ENCODE assay signal across 1 cellular context in genomic region chr10:13973742-13974141, GRCh38.
TF ChIP-seq lines count a peak whose summit lies in the region.

No MANE protein-coding gene starts in this region.

TF ChIP-seq in HEK293, 187 proteins besides CTCF, POLR2A, EP300 and RAD21 (continued from another document and continues in another):
- TF ChIP-seq ZNF785 (tag by site-specific recombination; IDR thresholded peaks at IDR 0.05) (no peak), ZSCAN30 (tag by site-specific recombination; IDR thresholded peaks at IDR 0.05) (no peak), TRIM28 (IDR thresholded peaks at IDR 0.05; ENCODE audit: borderline replicate concordance, low read length) (no peak), ZNF24 (tag by site-specific recombination; IDR thresholded peaks at IDR 0.05) (no peak), ZNF747 (tag by site-specific recombination; IDR thresholded peaks at IDR 0.05) (no peak), ZNF292 (tag by site-specific recombination; IDR thresholded peaks at IDR 0.05; ENCODE audit: borderline replicate concordance, low read depth) (no peak), ZNF138 (tag by site-specific recombination; IDR thresholded peaks at IDR 0.05; ENCODE audit: borderline replicate concordance) (no peak), MYNN (tag by site-specific recombination; IDR thresholded peaks at IDR 0.05; ENCODE audit: borderline replicate concordance) (no peak), SP7 (tag by site-specific recombination; IDR thresholded peaks at IDR 0.05) (peak; percentile 92), ZNF596 (tag by site-specific recombination; IDR thresholded peaks at IDR 0.05) (no peak), BCL11A (tag by site-specific recombination; IDR thresholded peaks at IDR 0.05; ENCODE audit: low read depth) (no peak), ZNF426 (tag by site-specific recombination; IDR thresholded peaks at IDR 0.05) (no peak), ZNF280D (tag by site-specific recombination; IDR thresholded peaks at IDR 0.05) (no peak), GFI1B (tag by site-specific recombination; IDR thresholded peaks at IDR 0.05) (no peak), ZNF366 (tag by site-specific recombination; conservative IDR thresholded peaks at IDR 0.05) (peak; percentile 4; the same call in 1 of the 2 replicates), ZNF792 (tag by site-specific recombination; IDR thresholded peaks at IDR 0.05) (no peak), ELK4 (IDR thresholded peaks at IDR 0.05; ENCODE audit: borderline replicate concordance, low read depth, low read length) (no peak), ZNF549 (tag by site-specific recombination; IDR thresholded peaks at IDR 0.05) (no peak), ZNF16 (tag by site-specific recombination; IDR thresholded peaks at IDR 0.05; ENCODE audit: low read depth) (no peak), ZNF175 (tag by site-specific recombination; IDR thresholded peaks at IDR 0.05) (no peak), ZBTB48 (tag by site-specific recombination; IDR thresholded peaks at IDR 0.05) (no peak), GLIS2 (tag by site-specific recombination; IDR thresholded peaks at IDR 0.05) (no peak), KLF17 (tag by site-specific recombination; IDR thresholded peaks at IDR 0.05) (no peak), ZBTB44 (tag by site-specific recombination; IDR thresholded peaks at IDR 0.05) (no peak), ZNF362 (tag by site-specific recombination; IDR thresholded peaks at IDR 0.05) (0 out of 2 replicates have a peak, but pooled peaks have one; percentile 50), ZNF473 (tag by site-specific recombination; IDR thresholded peaks at IDR 0.05) (no peak), ZNF76 (tag by site-specific recombination; IDR thresholded peaks at IDR 0.05; ENCODE audit: borderline replicate concordance, low read depth) (no peak), ATF2 (tag by site-specific recombination; IDR thresholded peaks at IDR 0.05; ENCODE audit: low read depth) (no peak), SALL2 (tag by site-specific recombination; IDR thresholded peaks at IDR 0.05; ENCODE audit: borderline replicate concordance) (no peak), ZEB2 (tag by site-specific recombination; IDR thresholded peaks at IDR 0.05) (0 out of 2 replicates have a peak, but pooled peaks have one; percentile 26), WT1 (tag by site-specific recombination; IDR thresholded peaks at IDR 0.05) (no peak), ZNF404 (tag by site-specific recombination; IDR thresholded peaks at IDR 0.05) (no peak), MZF1 (tag by site-specific recombination; IDR thresholded peaks at IDR 0.05; ENCODE audit: borderline replicate concordance) (no peak), ZNF561 (tag by site-specific recombination; IDR thresholded peaks at IDR 0.05; ENCODE audit: borderline replicate concordance) (no peak), ZNF433 (tag by site-specific recombination; IDR thresholded peaks at IDR 0.05; ENCODE audit: low read depth) (no peak), ZNF202 (tag by site-specific recombination; IDR thresholded peaks at IDR 0.05; ENCODE audit: borderline replicate concordance) (no peak), ZNF280C (tag by site-specific recombination; IDR thresholded peaks at IDR 0.05) (no peak)
- TF ChIP-seq, protein P1, sequence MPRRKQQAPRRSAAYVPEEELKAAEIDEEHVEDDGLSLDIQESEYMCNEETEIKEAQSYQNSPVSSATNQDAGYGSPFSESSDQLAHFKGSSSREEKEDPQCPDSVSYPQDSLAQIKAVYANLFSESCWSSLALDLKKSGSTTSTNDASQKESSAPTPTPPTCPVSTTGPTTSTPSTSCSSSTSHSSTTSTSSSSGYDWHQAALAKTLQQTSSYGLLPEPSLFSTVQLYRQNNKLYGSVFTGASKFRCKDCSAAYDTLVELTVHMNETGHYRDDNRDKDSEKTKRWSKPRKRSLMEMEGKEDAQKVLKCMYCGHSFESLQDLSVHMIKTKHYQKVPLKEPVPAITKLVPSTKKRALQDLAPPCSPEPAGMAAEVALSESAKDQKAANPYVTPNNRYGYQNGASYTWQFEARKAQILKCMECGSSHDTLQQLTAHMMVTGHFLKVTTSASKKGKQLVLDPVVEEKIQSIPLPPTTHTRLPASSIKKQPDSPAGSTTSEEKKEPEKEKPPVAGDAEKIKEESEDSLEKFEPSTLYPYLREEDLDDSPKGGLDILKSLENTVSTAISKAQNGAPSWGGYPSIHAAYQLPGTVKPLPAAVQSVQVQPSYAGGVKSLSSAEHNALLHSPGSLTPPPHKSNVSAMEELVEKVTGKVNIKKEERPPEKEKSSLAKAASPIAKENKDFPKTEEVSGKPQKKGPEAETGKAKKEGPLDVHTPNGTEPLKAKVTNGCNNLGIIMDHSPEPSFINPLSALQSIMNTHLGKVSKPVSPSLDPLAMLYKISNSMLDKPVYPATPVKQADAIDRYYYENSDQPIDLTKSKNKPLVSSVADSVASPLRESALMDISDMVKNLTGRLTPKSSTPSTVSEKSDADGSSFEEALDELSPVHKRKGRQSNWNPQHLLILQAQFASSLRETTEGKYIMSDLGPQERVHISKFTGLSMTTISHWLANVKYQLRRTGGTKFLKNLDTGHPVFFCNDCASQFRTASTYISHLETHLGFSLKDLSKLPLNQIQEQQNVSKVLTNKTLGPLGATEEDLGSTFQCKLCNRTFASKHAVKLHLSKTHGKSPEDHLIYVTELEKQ (tag by site-specific recombination; IDR thresholded peaks at IDR 0.05; ENCODE audit: borderline replicate concordance) = no peak
- TF ChIP-seq, protein P2, sequence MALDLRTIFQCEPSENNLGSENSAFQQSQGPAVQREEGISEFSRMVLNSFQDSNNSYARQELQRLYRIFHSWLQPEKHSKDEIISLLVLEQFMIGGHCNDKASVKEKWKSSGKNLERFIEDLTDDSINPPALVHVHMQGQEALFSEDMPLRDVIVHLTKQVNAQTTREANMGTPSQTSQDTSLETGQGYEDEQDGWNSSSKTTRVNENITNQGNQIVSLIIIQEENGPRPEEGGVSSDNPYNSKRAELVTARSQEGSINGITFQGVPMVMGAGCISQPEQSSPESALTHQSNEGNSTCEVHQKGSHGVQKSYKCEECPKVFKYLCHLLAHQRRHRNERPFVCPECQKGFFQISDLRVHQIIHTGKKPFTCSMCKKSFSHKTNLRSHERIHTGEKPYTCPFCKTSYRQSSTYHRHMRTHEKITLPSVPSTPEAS (tag by site-specific recombination; IDR thresholded peaks at IDR 0.05) = peak; percentile 56; the same call in 1 of the 2 replicates
- TF ChIP-seq, protein P3, sequence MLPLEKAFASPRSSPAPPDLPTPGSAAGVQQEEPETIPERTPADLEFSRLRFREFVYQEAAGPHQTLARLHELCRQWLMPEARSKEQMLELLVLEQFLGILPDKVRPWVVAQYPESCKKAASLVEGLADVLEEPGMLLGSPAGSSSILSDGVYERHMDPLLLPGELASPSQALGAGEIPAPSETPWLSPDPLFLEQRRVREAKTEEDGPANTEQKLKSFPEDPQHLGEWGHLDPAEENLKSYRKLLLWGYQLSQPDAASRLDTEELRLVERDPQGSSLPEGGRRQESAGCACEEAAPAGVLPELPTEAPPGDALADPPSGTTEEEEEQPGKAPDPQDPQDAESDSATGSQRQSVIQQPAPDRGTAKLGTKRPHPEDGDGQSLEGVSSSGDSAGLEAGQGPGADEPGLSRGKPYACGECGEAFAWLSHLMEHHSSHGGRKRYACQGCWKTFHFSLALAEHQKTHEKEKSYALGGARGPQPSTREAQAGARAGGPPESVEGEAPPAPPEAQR (tag by site-specific recombination; IDR thresholded peaks at IDR 0.05) = no peak
- TF ChIP-seq, protein P4, sequence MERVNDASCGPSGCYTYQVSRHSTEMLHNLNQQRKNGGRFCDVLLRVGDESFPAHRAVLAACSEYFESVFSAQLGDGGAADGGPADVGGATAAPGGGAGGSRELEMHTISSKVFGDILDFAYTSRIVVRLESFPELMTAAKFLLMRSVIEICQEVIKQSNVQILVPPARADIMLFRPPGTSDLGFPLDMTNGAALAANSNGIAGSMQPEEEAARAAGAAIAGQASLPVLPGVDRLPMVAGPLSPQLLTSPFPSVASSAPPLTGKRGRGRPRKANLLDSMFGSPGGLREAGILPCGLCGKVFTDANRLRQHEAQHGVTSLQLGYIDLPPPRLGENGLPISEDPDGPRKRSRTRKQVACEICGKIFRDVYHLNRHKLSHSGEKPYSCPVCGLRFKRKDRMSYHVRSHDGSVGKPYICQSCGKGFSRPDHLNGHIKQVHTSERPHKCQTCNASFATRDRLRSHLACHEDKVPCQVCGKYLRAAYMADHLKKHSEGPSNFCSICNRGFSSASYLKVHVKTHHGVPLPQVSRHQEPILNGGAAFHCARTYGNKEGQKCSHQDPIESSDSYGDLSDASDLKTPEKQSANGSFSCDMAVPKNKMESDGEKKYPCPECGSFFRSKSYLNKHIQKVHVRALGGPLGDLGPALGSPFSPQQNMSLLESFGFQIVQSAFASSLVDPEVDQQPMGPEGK (tag by site-specific recombination; IDR thresholded peaks at IDR 0.05) = no peak
